In the genomic region with DNA sequence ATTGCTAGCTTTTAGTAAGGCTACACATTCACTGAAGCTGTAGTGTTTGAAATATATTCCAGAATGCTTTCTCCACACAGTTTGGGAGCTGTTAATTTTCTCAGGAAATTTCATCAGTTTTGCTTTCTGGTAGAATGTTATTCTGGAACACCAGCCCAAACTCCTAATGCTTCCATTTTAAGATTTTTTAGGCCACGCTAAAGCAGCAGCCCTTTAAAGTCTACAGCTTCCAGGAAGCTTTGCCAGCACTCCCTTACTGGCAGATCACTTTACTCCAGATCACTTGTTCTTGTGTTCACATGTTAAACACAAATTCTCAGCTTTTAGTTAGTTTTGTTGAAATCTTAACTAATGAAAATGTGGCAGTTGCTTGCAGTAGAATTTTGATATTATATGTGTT, we compare ENCODE assay signal across 13 cellular contexts.
"Had no signal": no experiment of that assay in that cellular context is flagged by ENCODE, and none has a peak within 500 bp of the region (broad histone marks: within the 10 kb centered on the region; RNA-seq: fewer than 3 reads in every experiment).

No MANE protein-coding gene starts in this region.

- H3K36me3 ChIP-seq: neutrophil, thoracic aorta had no signal

- DNase-seq: activated CD4-positive, alpha-beta T cell treated with anti-CD3 and anti-CD28 coated beads for 36 hours; activated CD8-positive, alpha-beta memory T cell treated with anti-CD3 and anti-CD28 coated beads, Interleukin-2, amount 50 U/mL, for 4 hours; activated CD8-positive, alpha-beta T cell treated with anti-CD3 and anti-CD28 coated beads for 36 hours; activated T-cell treated with anti-CD3 and anti-CD28 coated beads, Interleukin-2, amount 50 U/mL, for 72 hours; effector CD8-positive, alpha-beta T cell; hippocampal formation; retina; stimulated activated CD4-positive, alpha-beta T cell treated with anti-CD3 and anti-CD28 coated beads, Interleukin-4, amount 100 ng/mL, for 4 hours; stimulated activated naive CD8-positive, alpha-beta T cell treated with anti-CD3 and anti-CD28 coated beads, Interleukin-15, amount 100 ng/mL, for 72 hours had no signal

- H3K27ac Mint-ChIP-seq: activated CD4-positive, alpha-beta T cell treated with anti-CD3 and anti-CD28 coated beads for 36 hours; activated CD8-positive, alpha-beta T cell treated with anti-CD3 and anti-CD28 coated beads for 36 hours; activated T-cell treated with anti-CD3 and anti-CD28 coated beads, Interleukin-2, amount 50 U/mL, for 72 hours; stimulated activated naive CD8-positive, alpha-beta T cell treated with anti-CD3 and anti-CD28 coated beads, Interleukin-15, amount 100 ng/mL, for 72 hours had no signal

- H3K4me1 Mint-ChIP-seq: activated CD4-positive, alpha-beta T cell treated with anti-CD3 and anti-CD28 coated beads for 36 hours; stimulated activated naive CD8-positive, alpha-beta T cell treated with anti-CD3 and anti-CD28 coated beads, Interleukin-15, amount 100 ng/mL, for 72 hours had no signal

- H3K27me3 Mint-ChIP-seq: activated CD4-positive, alpha-beta T cell treated with anti-CD3 and anti-CD28 coated beads for 36 hours; activated CD8-positive, alpha-beta T cell treated with anti-CD3 and anti-CD28 coated beads for 36 hours; stimulated activated naive CD8-positive, alpha-beta T cell treated with anti-CD3 and anti-CD28 coated beads, Interleukin-15, amount 100 ng/mL, for 72 hours had no signal

- FAIRE-seq: astrocyte had no signal

- ATAC-seq: activated CD4-positive, alpha-beta T cell treated with anti-CD3 and anti-CD28 coated beads for 36 hours; activated CD8-positive, alpha-beta T cell treated with anti-CD3 and anti-CD28 coated beads for 36 hours; activated T-cell treated with anti-CD3 and anti-CD28 coated beads, Interleukin-2, amount 50 U/mL, for 72 hours; stimulated activated naive CD8-positive, alpha-beta T cell treated with anti-CD3 and anti-CD28 coated beads, Interleukin-15, amount 100 ng/mL, for 72 hours had no signal

- H3K9me3 Mint-ChIP-seq: stimulated activated naive CD8-positive, alpha-beta T cell treated with anti-CD3 and anti-CD28 coated beads, Interleukin-15, amount 100 ng/mL, for 72 hours had no signal

- H3K4me3 Mint-ChIP-seq: activated CD4-positive, alpha-beta T cell treated with anti-CD3 and anti-CD28 coated beads for 36 hours; activated CD8-positive, alpha-beta T cell treated with anti-CD3 and anti-CD28 coated beads for 36 hours; activated T-cell treated with anti-CD3 and anti-CD28 coated beads, Interleukin-2, amount 50 U/mL, for 72 hours; stimulated activated naive CD8-positive, alpha-beta T cell treated with anti-CD3 and anti-CD28 coated beads, Interleukin-15, amount 100 ng/mL, for 72 hours had no signal

- H3K27ac ChIP-seq: coronary artery, neutrophil, thoracic aorta had no signal

- H3K4me3 ChIP-seq: coronary artery, thoracic aorta had no signal

- H3K27me3 ChIP-seq: neutrophil had no signal

- H3K9me3 ChIP-seq: neutrophil, thoracic aorta had no signal
